Comparison of ENCODE assay signal across 25 cellular contexts in genomic region chr10:122465401-122465800, GRCh38. TPM values are rescaled to one million over a fixed set of nuclear protein-coding genes. Genes with fewer than 3 reads are reported as not detected.
"Had no signal": no experiment of that assay in that cellular context is flagged by ENCODE, and none has a peak within 500 bp of the region (broad histone marks: within the 10 kb centered on the region; RNA-seq: fewer than 3 reads in every experiment).

No MANE protein-coding gene starts in this region.

- H3K27ac ChIP-seq: esophagus squamous epithelium, lower lobe of right lung had no signal

- H3K9me3 ChIP-seq: esophagus squamous epithelium, lower lobe of right lung had no signal

- FAIRE-seq: astrocyte, small intestine had no signal

- H3K4me3 ChIP-seq: esophagus squamous epithelium, lower lobe of right lung had no signal

- DNase-seq: activated CD4-positive, alpha-beta T cell treated with anti-CD3 and anti-CD28 coated beads, Interleukin-2, amount 10 ng/mL, durations not matched to agents 7 days and 5 days; activated CD8-positive, alpha-beta T cell treated with anti-CD3 and anti-CD28 coated beads, Interleukin-2, amount 10 ng/mL, durations not matched to agents 7 days and 5 days; activated effector memory CD4-positive, alpha-beta T cell treated with Interleukin-2 at 50 U/mL for 16 hours; activated naive CD4-positive, alpha-beta T cell treated with anti-CD3 and anti-CD28 coated beads, Interleukin-2, amount 50 U/mL, for 16 hours; activated T-cell treated with anti-CD3 and anti-CD28 coated beads, Interleukin-2, amount 50 U/mL, for 48 hours; dermis blood vessel endothelial cell; effector memory CD8-positive, alpha-beta T cell; esophagus squamous epithelium; left colon; lower lobe of right lung; nephron progenitor cell; occipital lobe; small intestine; stimulated activated CD4-positive, alpha-beta T cell treated with anti-CD3 and anti-CD28 coated beads, Interleukin-4, amount 100 ng/mL, for 24 hours; T1000 had no signal

- ATAC-seq: activated CD4-positive, CD25-positive, alpha-beta regulatory T cell treated with anti-CD3 and anti-CD28 coated beads, Interleukin-2, amount 50 U/mL, for 24 hours; activated CD8-positive, alpha-beta T cell treated with anti-CD3 and anti-CD28 coated beads, Interleukin-2, amount 10 ng/mL, durations not matched to agents 7 days and 5 days; effector memory CD8-positive, alpha-beta T cell; left colon; lower lobe of right lung; stimulated activated effector memory CD8-positive, alpha-beta T cell treated with anti-CD3 and anti-CD28 coated beads, Interleukin-12 subunit alpha, Interleukin-12 subunit beta, amount 100 ng/mL, for 72 hours had no signal

- H3K36me3 ChIP-seq: esophagus squamous epithelium, lower lobe of right lung had no signal

RNA-seq across cellular contexts. Expression of gene HTRA1, which starts 4.0 kb away (rescaled TPM):
- total RNA-seq: activated CD4-positive, alpha-beta T cell treated with anti-CD3 and anti-CD28 coated beads, Interleukin-2, amount 10 ng/mL, durations not matched to agents 7 days and 5 days; activated CD8-positive, alpha-beta T cell treated with anti-CD3 and anti-CD28 coated beads, Interleukin-2, amount 10 ng/mL, durations not matched to agents 7 days and 5 days; T-helper 1 cell treated with Interleukin-12 subunit alpha and Interleukin-12 subunit beta and Interleukin-4 antibody, amounts not matched to agents 30 ng/mL and 1 ng/mL, for 36 hours had no signal

RNA-seq across cellular contexts. Expression of gene ARMS2, which starts 10.9 kb away (rescaled TPM):
- total RNA-seq: activated CD4-positive, alpha-beta T cell treated with anti-CD3 and anti-CD28 coated beads, Interleukin-2, amount 10 ng/mL, durations not matched to agents 7 days and 5 days; activated CD8-positive, alpha-beta T cell treated with anti-CD3 and anti-CD28 coated beads, Interleukin-2, amount 10 ng/mL, durations not matched to agents 7 days and 5 days; astrocyte; cerebellum; dermis blood vessel endothelial cell; esophagus squamous epithelium; fibroblast of villous mesenchyme; glomerular endothelial cell; left colon; lower lobe of right lung; occipital lobe; posterior vena cava; T-helper 1 cell treated with Interleukin-12 subunit alpha and Interleukin-12 subunit beta and Interleukin-4 antibody, amounts not matched to agents 30 ng/mL and 1 ng/mL, for 36 hours; urinary bladder had no signal
- polyA plus RNA-seq: adipose tissue, small intestine, urinary bladder had no signal
